In the genomic region with DNA sequence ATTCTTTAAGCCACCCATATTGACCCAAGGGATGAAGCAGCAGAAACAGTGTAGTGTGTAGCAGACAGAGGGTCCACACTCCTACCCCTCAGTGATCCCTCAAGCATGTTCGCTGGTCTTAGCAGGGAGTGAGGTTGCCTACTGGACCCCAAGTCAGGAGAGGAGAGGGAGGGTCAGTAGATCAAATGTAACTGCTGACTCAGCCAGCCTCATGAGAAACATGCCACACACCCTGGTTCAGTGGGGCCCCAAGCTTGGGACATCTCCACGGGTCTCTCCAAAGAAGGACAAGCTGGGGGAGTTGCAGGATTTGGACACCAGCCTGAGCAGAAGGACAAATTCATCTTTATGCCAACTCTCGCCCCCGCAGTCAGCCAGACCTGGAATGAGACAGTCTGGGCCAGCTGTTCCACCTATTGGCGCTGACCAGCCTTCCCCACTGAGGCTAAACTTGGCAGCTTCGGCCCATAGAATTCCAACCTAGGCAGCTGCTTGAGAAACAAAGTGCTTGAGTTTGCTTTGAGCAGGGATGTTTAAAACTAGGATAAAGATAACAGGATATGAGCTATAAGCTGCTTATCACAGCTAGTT, we compare ENCODE assay signal across 12 cellular contexts.
A peak's percentile ranks its signal among the peaks of the same experiment; 100 is the strongest.
DNase-seq lines count a peak whose midpoint lies in the region; ATAC-seq, FAIRE-seq and TF ChIP-seq lines count a peak whose summit lies in the region.
"Had no signal": no experiment of that assay in that cellular context is flagged by ENCODE, and none has a peak within 500 bp of the region (broad histone marks: within the 10 kb centered on the region; RNA-seq: fewer than 3 reads in every experiment).

No MANE protein-coding gene starts in this region.

- H3K9me3 ChIP-seq in A549, result no peaks in the 10 kb centered on the region
- H3K9me3 ChIP-seq: upper lobe of right lung had no signal

- CTCF ChIA-PET in A549 (lab: Yijun Ruan, JAX), result interaction anchor here (0.8 to 3.9 kb wide), 4 partner anchors 9 to 134 kb away, joined by 3 to 13 read pairs (median 6); no protein-coding TSS in a partner anchor

- H3K4me2 ChIP-seq in A549, result no peak overlapping the region

- 84% methylated on average over 6 of the region's 6 CpGs for WGBS in A549 (ENCODE audit: missing lambda C conversion rate)

- no peak for FAIRE-seq in A549 (lab: Jason Lieb, UNC)
- FAIRE-seq: A204.1 had no signal

- no peak overlapping the region for H3K4me3 ChIP-seq in A549
- H3K4me3 ChIP-seq: upper lobe of right lung had no signal

- no peak for TF ChIP-seq CTCF in A549 (IDR thresholded peaks at IDR 0.05)

- intact Hi-C loops in Right ventricle myocardium inferior (cut with DNase I), result loop anchor here (5.0 kb wide), 1 partner anchor 68 kb away; the partner anchor contains the start of gene ACTN1

- POLR2A ChIA-PET in A549 (lab: Yijun Ruan, JAX), result no interaction called here

- H3K27ac ChIP-seq in A549, result no peak overlapping the region
- H3K27ac ChIP-seq: RWPE1 had no signal

- no peak for DNase-seq in A549 (ENCODE audit: low read depth in 1 of 2, low spot score in 1 of 2)
- peak; percentile 80 for DNase-seq in amniotic epithelial cell (ENCODE audit: low read depth)
- DNase-seq in Right ventricle myocardium inferior (ENCODE audit: missing footprints), result no peak
- DNase-seq in occipital lobe (lab: John Stamatoyannopoulos, UW), result peak; percentile 61
- no peak for DNase-seq in NCI-H2196 (lab: John Stamatoyannopoulos, UW; ENCODE audit: unreplicated experiment)
- DNase-seq in activated CD4-positive, alpha-beta T cell treated with anti-CD3 and anti-CD28 coated beads for 1 hour, result no peak
- no peak for DNase-seq in NCI-H524 treated with DMSO at 0.1 percent for 48 hours (lab: John Stamatoyannopoulos, UW)
- no peak for DNase-seq in NCI-H128 (lab: John Stamatoyannopoulos, UW; ENCODE audit: unreplicated experiment)
- DNase-seq: activated CD8-positive, alpha-beta memory T cell treated with anti-CD3 and anti-CD28 coated beads for 24 hours; upper lobe of right lung had no signal

- TF ChIP-seq POLR2A in A549 (IDR thresholded peaks at IDR 0.05; ENCODE audit: low read length), result no peak

- TF ChIP-seq RAD21 in A549 (conservative IDR thresholded peaks at IDR 0.05 in 1 of 2, IDR thresholded peaks at IDR 0.05 in 1 of 2), result no peak

- no peak for ATAC-seq in A549
- peak; percentile 35 for ATAC-seq in Right ventricle myocardium inferior

- H3K4me1 ChIP-seq in A549, result peaks cover 12% of the 10 kb centered on the region

- TF ChIP-seq EP300 in A549 (IDR thresholded peaks at IDR 0.05), result no peak

TF ChIP-seq in A549, 52 proteins besides CTCF, POLR2A, EP300 and RAD21:
- TF ChIP-seq HMGXB4 (CRISPR knock-in tag; IDR thresholded peaks at IDR 0.05; ENCODE audit: borderline replicate concordance), result no peak
- TF ChIP-seq NPAS2 (CRISPR knock-in tag; IDR thresholded peaks at IDR 0.05; ENCODE audit: borderline replicate concordance), result no peak
- TF ChIP-seq MAFK (IDR thresholded peaks at IDR 0.05; ENCODE audit: partially characterized antibody), result peak; percentile 48
TF ChIP-seq in A549: peak in this region for 1.

Comparison
In these comparisons a context has a peak if more than half of its experiments do, and no peak if none do; other contexts are left out.
1. DNase-seq: peak in amniotic epithelial cell (single experiment) and occipital lobe (single experiment); none in A549 (0 of 2), Right ventricle myocardium inferior (single experiment), NCI-H2196 (single experiment), activated CD4-positive, alpha-beta T cell treated with anti-CD3 and anti-CD28 coated beads for 1 hour (single experiment), NCI-H524 treated with DMSO at 0.1 percent for 48 hours (single experiment) and NCI-H128 (single experiment).